In the genomic region with DNA sequence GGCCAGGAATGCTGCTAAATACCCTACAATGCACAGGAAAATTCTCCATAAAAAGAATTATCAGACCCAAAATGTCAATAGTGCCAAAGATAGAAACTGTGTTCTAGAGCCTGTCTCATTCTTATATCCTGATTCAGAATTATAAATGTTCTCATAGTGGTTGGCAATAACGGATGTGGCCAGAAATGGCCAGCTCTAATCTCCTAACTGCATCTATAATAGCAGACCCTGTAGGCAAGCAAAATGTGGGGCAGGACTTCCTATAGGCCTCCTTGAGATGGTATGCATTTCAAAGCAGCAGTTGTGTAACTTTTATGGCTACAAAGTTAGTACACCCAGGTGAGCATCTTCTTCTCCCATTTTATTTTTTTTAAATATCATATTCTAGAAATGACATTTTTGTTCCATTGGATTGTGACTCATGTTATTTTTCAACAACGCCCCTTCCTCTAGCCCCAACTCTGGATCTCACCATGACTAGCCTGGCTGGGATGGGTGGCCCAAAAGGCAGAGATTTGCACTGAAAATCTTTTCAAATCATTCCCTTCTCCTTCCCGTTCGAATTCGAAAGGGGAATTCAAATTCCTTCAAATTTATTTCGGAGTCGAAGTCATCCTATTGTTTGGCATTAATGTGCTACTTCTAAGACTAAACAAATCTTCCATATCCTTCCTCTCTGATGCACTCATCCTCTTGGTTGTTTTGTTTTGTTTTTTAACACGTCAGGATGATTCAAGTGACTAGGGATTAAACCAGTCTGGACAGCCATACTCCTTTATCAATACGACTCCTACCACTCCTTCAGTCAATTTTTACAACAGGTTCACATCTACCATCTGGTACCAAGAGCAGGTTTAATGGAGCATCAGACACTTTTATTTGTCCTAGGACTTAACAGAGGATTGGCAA, we compare ENCODE assay signal across 13 cellular contexts.
DNase-seq lines count a peak whose midpoint lies in the region; ATAC-seq and TF ChIP-seq lines count a peak whose summit lies in the region.
"Had no signal": no experiment of that assay in that cellular context is flagged by ENCODE, and none has a peak within 500 bp of the region (broad histone marks: within the 10 kb centered on the region; RNA-seq: fewer than 3 reads in every experiment).

No MANE protein-coding gene starts in this region.

- DNase-seq in SIG-M5 treated with dmso at 0.1 percent for 504 hours (lab: John Stamatoyannopoulos, UW; ENCODE audit: unreplicated experiment) (peak; percentile 32), SIG-M5 (lab: John Stamatoyannopoulos, UW) (no peak), suprapubic skin (ENCODE audit: low spot score in 2 of 2) (no peak), kidney tubule cell (ENCODE audit: low spot score) (no peak), neural progenitor cell (ENCODE audit: low spot score) (no peak)
- DNase-seq: activated CD4-positive, alpha-beta T cell treated with anti-CD3 and anti-CD28 coated beads, Interleukin-2, amount 50 U/mL, for 1 hour; caudate nucleus; mucosa of descending colon; NCI-H748 treated with DMSO at 0.1 percent for 48 hours had no signal

- peak overlapping the region; percentile 77 for H3K27ac Mint-ChIP-seq in T-helper 1 cell treated with Interleukin-12 subunit alpha and Interleukin-12 subunit beta and Interleukin-4 antibody, amounts not matched to agents 30 μg/mL and 1 μg/mL, for 36 hours
- no peak overlapping the region for H3K27ac Mint-ChIP-seq in neural progenitor cell

- H3K36me3 ChIP-seq in mucosa of rectum (ENCODE audit: control insufficient read depth in 2 of 2, insufficient read depth in 2 of 2, low read length in 2 of 2) (no peaks in the 10 kb centered on the region), suprapubic skin (no peaks in the 10 kb centered on the region), neural progenitor cell (no peaks in the 10 kb centered on the region)
- H3K36me3 ChIP-seq: gastroesophageal sphincter had no signal

- no peaks in the 10 kb centered on the region for H3K79me2 ChIP-seq in neural progenitor cell (ENCODE audit: low read depth)

- H4K20me1 ChIP-seq in neural progenitor cell (ENCODE audit: low read depth), result no peaks in the 10 kb centered on the region

- peak; percentile 7 for ATAC-seq in HG03108 (IDR thresholded peaks at IDR 0.05; ENCODE audit: unreplicated experiment)
- ATAC-seq: gastroesophageal sphincter had no signal

- no peak for TF ChIP-seq POLR2A in suprapubic skin (IDR thresholded peaks at IDR 0.05)

- peaks cover 36% of the 10 kb centered on the region for H3K4me1 Mint-ChIP-seq in T-helper 1 cell treated with Interleukin-12 subunit alpha and Interleukin-12 subunit beta and Interleukin-4 antibody, amounts not matched to agents 30 μg/mL and 1 μg/mL, for 36 hours (ENCODE audit: low read depth)
- no peaks in the 10 kb centered on the region for H3K4me1 Mint-ChIP-seq in neural progenitor cell

- H3K27me3 Mint-ChIP-seq in T-helper 1 cell treated with Interleukin-12 subunit alpha and Interleukin-12 subunit beta and Interleukin-4 antibody, amounts not matched to agents 30 μg/mL and 1 μg/mL, for 36 hours (ENCODE audit: low read depth), result no peaks in the 10 kb centered on the region
- no peaks in the 10 kb centered on the region for H3K27me3 Mint-ChIP-seq in neural progenitor cell (ENCODE audit: insufficient read depth, low read depth)

- H3K9ac ChIP-seq in mucosa of rectum (ENCODE audit: low read depth in 1 of 2, low read length in 2 of 2) (no peak overlapping the region), neural progenitor cell (no peak overlapping the region)

- H3K4me2 ChIP-seq in neural progenitor cell, result no peak overlapping the region

- H3K9me3 Mint-ChIP-seq in T-helper 1 cell treated with Interleukin-12 subunit alpha and Interleukin-12 subunit beta and Interleukin-4 antibody, amounts not matched to agents 30 μg/mL and 1 μg/mL, for 36 hours, result peaks cover 4% of the 10 kb centered on the region
- no peaks in the 10 kb centered on the region for H3K9me3 Mint-ChIP-seq in neural progenitor cell

- H3K9me3 ChIP-seq in mucosa of rectum (ENCODE audit: control insufficient read depth in 2 of 2, low read length in 2 of 2), result no peaks in the 10 kb centered on the region
- no peaks in the 10 kb centered on the region for H3K9me3 ChIP-seq in suprapubic skin
- H3K9me3 ChIP-seq in neural progenitor cell (ENCODE audit: low read depth), result no peaks in the 10 kb centered on the region
- H3K9me3 ChIP-seq: gastroesophageal sphincter, mucosa of descending colon had no signal

- TF ChIP-seq EP300 in suprapubic skin (IDR thresholded peaks at IDR 0.05), result no peak

- H3F3A ChIP-seq in neural progenitor cell (ENCODE audit: low read depth), result peaks cover 10% of the 10 kb centered on the region

- H3K4me1 ChIP-seq in mucosa of rectum (ENCODE audit: control insufficient read depth in 2 of 2, insufficient read depth in 2 of 2, low read length in 2 of 2) (no peaks in the 10 kb centered on the region), suprapubic skin (peaks cover 8% of the 10 kb centered on the region), neural progenitor cell (no peaks in the 10 kb centered on the region)
- H3K4me1 ChIP-seq: gastroesophageal sphincter had no signal

- WGBS in suprapubic skin, result 88% methylated on average over 9 of the region's 9 CpGs

- H3K27ac ChIP-seq in mucosa of rectum (ENCODE audit: low read depth in 2 of 2, low read length in 2 of 2) (peak overlapping the region; percentile 13), suprapubic skin (no peak overlapping the region), neural progenitor cell (no peak overlapping the region)
- H3K27ac ChIP-seq: gastroesophageal sphincter had no signal

- H3K27me3 ChIP-seq in mucosa of rectum (ENCODE audit: control insufficient read depth in 2 of 2, insufficient read depth in 2 of 2, low read length in 2 of 2) (no peaks in the 10 kb centered on the region), suprapubic skin (no peaks in the 10 kb centered on the region), neural progenitor cell (no peaks in the 10 kb centered on the region)
- H3K27me3 ChIP-seq: gastroesophageal sphincter had no signal

- no peak overlapping the region for H3K4me3 ChIP-seq in mucosa of rectum (ENCODE audit: low read length in 2 of 2)
- H3K4me3 ChIP-seq in suprapubic skin, result no peak overlapping the region
- no peak overlapping the region for H3K4me3 ChIP-seq in neural progenitor cell
- H3K4me3 ChIP-seq: gastroesophageal sphincter, mucosa of descending colon had no signal

- TF ChIP-seq CTCF in suprapubic skin (IDR thresholded peaks at IDR 0.05) (no peak), neural progenitor cell (IDR thresholded peaks at IDR 0.05) (no peak)

- H2AFZ ChIP-seq in neural progenitor cell (replicated peaks), result no peak overlapping the region

- H3K4me3 Mint-ChIP-seq in T-helper 1 cell treated with Interleukin-12 subunit alpha and Interleukin-12 subunit beta and Interleukin-4 antibody, amounts not matched to agents 30 μg/mL and 1 μg/mL, for 36 hours, result peak overlapping the region; percentile 56
- H3K4me3 Mint-ChIP-seq in neural progenitor cell, result no peak overlapping the region

- peaks cover 7% of the 10 kb centered on the region for H3K36me3 Mint-ChIP-seq in T-helper 1 cell treated with Interleukin-12 subunit alpha and Interleukin-12 subunit beta and Interleukin-4 antibody, amounts not matched to agents 30 μg/mL and 1 μg/mL, for 36 hours (ENCODE audit: low read depth)
- no peaks in the 10 kb centered on the region for H3K36me3 Mint-ChIP-seq in neural progenitor cell

Comparison
In these comparisons a context has a peak if more than half of its experiments do, and no peak if none do; other contexts are left out.
1. H3K27ac ChIP-seq: peak in mucosa of rectum (2 of 2); none in suprapubic skin (single experiment) and neural progenitor cell (single experiment).